10 cellular contexts compared by ENCODE assay signal in genomic region chr1:145849356-145850165, GRCh38. TPM values are rescaled to one million over a fixed set of nuclear protein-coding genes. Genes with fewer than 3 reads are reported as not detected.
A peak's percentile ranks its signal among the peaks of the same experiment; 100 is the strongest.
DNase-seq lines count a peak whose midpoint lies in the region; ATAC-seq and TF ChIP-seq lines count a peak whose summit lies in the region.
"Had no signal": no experiment of that assay in that cellular context is flagged by ENCODE, and none has a peak within 500 bp of the region (broad histone marks: within the 10 kb centered on the region; RNA-seq: fewer than 3 reads in every experiment).

No MANE protein-coding gene starts in this region.

- dilution Hi-C loops in mammary epithelial cell (cut with HindIII; ENCODE audit: low sequenced_read_pairs) = no loop called here

- no peaks in the 10 kb centered on the region for H3K9me3 Mint-ChIP-seq in nephron progenitor cell
- H3K9me3 Mint-ChIP-seq: activated CD4-positive, alpha-beta T cell treated with anti-CD3 and anti-CD28 coated beads, Interleukin-2, amount 10 ng/mL, durations not matched to agents 7 days and 5 days had no signal

- no peak for DNase-seq in DND-41
- peak; percentile 80 for DNase-seq in LHCN-M2 (ENCODE audit: low read depth)
- peak; percentile 59 for DNase-seq in mammary epithelial cell
- DNase-seq in nephron progenitor cell = peak; percentile 18
- no peak for DNase-seq in NCI-H82 (lab: John Stamatoyannopoulos, UW)
- no peak for DNase-seq in SJCRH30
- no peak for DNase-seq in stimulated activated CD4-positive, alpha-beta T cell treated with anti-CD3 and anti-CD28 coated beads, Interleukin-15, amount 100 ng/mL, for 24 hours
- DNase-seq in left lobe of liver (ENCODE audit: low spot score) = no peak
- DNase-seq: activated CD4-positive, alpha-beta T cell treated with anti-CD3 and anti-CD28 coated beads, Interleukin-2, amount 10 ng/mL, durations not matched to agents 7 days and 5 days had no signal

- intact Hi-C loops in mammary epithelial cell (cut with micrococcal nuclease) = loop anchor here (5.0 kb wide), 1 partner anchor 113 kb away; the partner anchor contains the start of genes ANKRD34A and POLR3GL

- H3K27me3 ChIP-seq in DND-41 (ENCODE audit: insufficient read depth, low read length, poor library complexity) (no peaks in the 10 kb centered on the region), mammary epithelial cell (ENCODE audit: insufficient read depth, low read length) (no peaks in the 10 kb centered on the region), SJCRH30 (no peaks in the 10 kb centered on the region)
- H3K27me3 ChIP-seq: esophagus muscularis mucosa had no signal

- H3K4me2 ChIP-seq in DND-41 (ENCODE audit: insufficient read depth, low read length) (no peak overlapping the region), mammary epithelial cell (ENCODE audit: insufficient read depth, low read depth, low read length) (peak overlapping the region; percentile 31)

- no peaks in the 10 kb centered on the region for H4K20me1 ChIP-seq in DND-41 (ENCODE audit: insufficient read depth, low read length)
- H4K20me1 ChIP-seq in mammary epithelial cell (ENCODE audit: insufficient read depth, low read length) = no peaks in the 10 kb centered on the region

- H3K9me3 ChIP-seq in DND-41 (ENCODE audit: insufficient read depth, low read length, severe bottlenecking) = no peaks in the 10 kb centered on the region
- no peaks in the 10 kb centered on the region for H3K9me3 ChIP-seq in mammary epithelial cell (replicated peaks; ENCODE audit: insufficient read depth, low read length)
- H3K9me3 ChIP-seq in SJCRH30 (replicated peaks) = no peaks in the 10 kb centered on the region
- H3K9me3 ChIP-seq: esophagus muscularis mucosa had no signal

- H3K4me1 ChIP-seq in DND-41 (ENCODE audit: insufficient read depth, low read length) (peaks cover 19% of the 10 kb centered on the region), mammary epithelial cell (ENCODE audit: insufficient read depth, low read length) (peaks cover 36% of the 10 kb centered on the region), SJCRH30 (peaks cover 4% of the 10 kb centered on the region; the same call in 1 of the 2 replicates)

- WGBS in mammary epithelial cell (ENCODE audit: low coverage, missing lambda C conversion rate) = 43% methylated on average over 10 of the region's 15 CpGs

- H3K79me2 ChIP-seq in DND-41 (ENCODE audit: insufficient read depth, low read length) (no peaks in the 10 kb centered on the region), mammary epithelial cell (ENCODE audit: insufficient read depth, low read length) (no peaks in the 10 kb centered on the region)

- peaks cover 7% of the 10 kb centered on the region for H3K4me1 Mint-ChIP-seq in nephron progenitor cell

- peaks cover 5% of the 10 kb centered on the region for H3K27me3 Mint-ChIP-seq in nephron progenitor cell (ENCODE audit: low read depth, poor library complexity)
- H3K27me3 Mint-ChIP-seq: activated CD4-positive, alpha-beta T cell treated with anti-CD3 and anti-CD28 coated beads, Interleukin-2, amount 10 ng/mL, durations not matched to agents 7 days and 5 days had no signal

- H3K4me3 ChIP-seq in DND-41 (ENCODE audit: low read depth in 1 of 2, low read length in 2 of 2) (no peak overlapping the region), mammary epithelial cell (replicated peaks in 1 of 3; ENCODE audit: insufficient read depth in 1 of 3, low read depth in 2 of 3, low read length in 3 of 3) (no peak overlapping the region), SJCRH30 (no peak overlapping the region)
- H3K4me3 ChIP-seq: esophagus muscularis mucosa had no signal

- peak overlapping the region; percentile 13 for H3K27ac Mint-ChIP-seq in nephron progenitor cell

- H3K36me3 Mint-ChIP-seq in nephron progenitor cell (ENCODE audit: low read depth) = peaks cover 46% of the 10 kb centered on the region

- no peak for ATAC-seq in DND-41 (ENCODE audit: insufficient read depth, low read depth)
- no peak for ATAC-seq in left lobe of liver

- CTCF ChIA-PET in mammary epithelial cell (lab: Charles Lee; ENCODE audit: low non-redundant PET) = interaction anchor here (0.6 kb wide), 2 partner anchors 9 to 157 kb away, joined by 3 read pairs; partner anchors contain the start of gene PIAS3

- in situ Hi-C loops in mammary epithelial cell (cut with MboI; ENCODE audit: low sequenced_read_pairs in 2 of 2) = loop anchor here in 1 of 2 donors (10.0 kb wide), 1 partner anchor 165 kb away; no protein-coding TSS in a partner anchor

- H3K36me3 ChIP-seq in DND-41 (ENCODE audit: insufficient read depth, low read length) (peaks cover 58% of the 10 kb centered on the region), mammary epithelial cell (ENCODE audit: insufficient read depth, low read length) (peaks cover 32% of the 10 kb centered on the region), SJCRH30 (peaks cover 35% of the 10 kb centered on the region)

- no TSS peak for BruUV-seq in mammary epithelial cell (replicated peaks; lab: Mats Ljungman, UMichigan)

- no peak overlapping the region for H3K9ac ChIP-seq in DND-41 (ENCODE audit: low read depth, low read length)
- no peak overlapping the region for H3K9ac ChIP-seq in mammary epithelial cell (ENCODE audit: insufficient read depth, low read length)

- H3K4me3 Mint-ChIP-seq in nephron progenitor cell = no peak overlapping the region
- H3K4me3 Mint-ChIP-seq: activated CD4-positive, alpha-beta T cell treated with anti-CD3 and anti-CD28 coated beads, Interleukin-2, amount 10 ng/mL, durations not matched to agents 7 days and 5 days had no signal

- H2AFZ ChIP-seq in DND-41 (ENCODE audit: low read depth, low read length) (no peak overlapping the region), mammary epithelial cell (ENCODE audit: low read depth, low read length) (peak overlapping the region; percentile 18)

- no peak overlapping the region for H3K27ac ChIP-seq in DND-41 (ENCODE audit: low read length)
- no peak overlapping the region for H3K27ac ChIP-seq in mammary epithelial cell (ENCODE audit: insufficient read depth, low read depth, low read length)
- no peak overlapping the region for H3K27ac ChIP-seq in SJCRH30

- TF ChIP-seq CTCF in DND-41 (IDR thresholded peaks at IDR 0.05; ENCODE audit: borderline replicate concordance, extremely low read depth, low read length, poor library complexity, severe bottlenecking) (peak; percentile 49), mammary epithelial cell (conservative IDR thresholded peaks at IDR 0.05 in 1 of 2, IDR thresholded peaks at IDR 0.05 in 1 of 2; ENCODE audit: extremely low read depth in 1 of 2, insufficient read depth in 1 of 2, low read depth in 1 of 2, low read length in 2 of 2) (peak in 1 of 2 donors; percentile 16), nephron progenitor cell (IDR thresholded peaks at IDR 0.05) (peak; percentile 18)

RNA-seq across cellular contexts. Expression of gene NUDT17, which starts 4.1 kb away (rescaled TPM):
- total RNA-seq in LHCN-M2 (2014; rRNA removed) (2.4 and 5.6 TPM in 2 replicates), mammary epithelial cell (1 to 10 TPM; 2.7 to 4.3 TPM), left lobe of liver (0.63 TPM)
- polyA plus RNA-seq in LHCN-M2 (2012) = 8.6 TPM
- polyA plus RNA-seq in mammary epithelial cell = 2.5 TPM
- not detected for polyA minus RNA-seq in mammary epithelial cell
- total RNA-seq in SJCRH30 (2014; rRNA removed; shearing (Covaris generic)) = 1.1 and 1.2 TPM in 2 replicates

RNA-seq across cellular contexts. Expression of gene PIAS3, which starts 9.3 kb away (rescaled TPM):
- total RNA-seq in LHCN-M2 (2014; rRNA removed) (44.1 and 49.4 TPM in 2 replicates), mammary epithelial cell (10 to 100 TPM; 21.7 to 58.8 TPM), left lobe of liver (6.2 TPM)
- 58.1 TPM for polyA plus RNA-seq in LHCN-M2 (2012)
- polyA plus RNA-seq in mammary epithelial cell = 40.5 TPM
- polyA minus RNA-seq in mammary epithelial cell = 89.4 TPM
- 18.8 and 19.7 TPM in 2 replicates for total RNA-seq in SJCRH30 (2014; rRNA removed; shearing (Covaris generic))

RNA-seq across cellular contexts. Expression of gene POLR3C, which starts 25.6 kb away (rescaled TPM):
- total RNA-seq in LHCN-M2 (2014; rRNA removed) (36.5 and 43.6 TPM in 2 replicates), mammary epithelial cell (10 to 100 TPM; 36.2 to 44.3 TPM), left lobe of liver (7.4 TPM)
- polyA plus RNA-seq in LHCN-M2 (2012) = 32.1 TPM
- polyA plus RNA-seq in mammary epithelial cell = 36.6 TPM
- 38.2 TPM for polyA minus RNA-seq in mammary epithelial cell
- 27.4 and 28.5 TPM in 2 replicates for total RNA-seq in SJCRH30 (2014; rRNA removed; shearing (Covaris generic))

RNA-seq across cellular contexts. Expression of gene RNF115, which starts 25.7 kb away (rescaled TPM):
- total RNA-seq in LHCN-M2 (2014; rRNA removed) (10.4 and 13.3 TPM in 2 replicates), mammary epithelial cell (10 to 100 TPM; 11.1 to 12.0 TPM), left lobe of liver (4.9 TPM)
- polyA plus RNA-seq in LHCN-M2 (2012) = 14.4 TPM
- 5.6 TPM for polyA plus RNA-seq in mammary epithelial cell
- polyA minus RNA-seq in mammary epithelial cell = 4.1 TPM
- total RNA-seq in SJCRH30 (2014; rRNA removed; shearing (Covaris generic)) = 9.0 and 10.0 TPM in 2 replicates

RNA-seq across cellular contexts. Expression of gene ANKRD35, which starts 36.1 kb away (rescaled TPM):
- total RNA-seq in LHCN-M2 (2014; rRNA removed) (1.5 and 2.3 TPM in 2 replicates), mammary epithelial cell (under 1 TPM; 0.33 to 0.66 TPM), left lobe of liver (2.4 TPM)
- polyA plus RNA-seq in LHCN-M2 (2012) = 1.1 TPM
- polyA plus RNA-seq in mammary epithelial cell = 0.67 TPM
- 4.8 TPM for polyA minus RNA-seq in mammary epithelial cell
- total RNA-seq in SJCRH30 (2014; rRNA removed; shearing (Covaris generic)) = not detected in 2 replicates

Comparison
In these comparisons a context has a peak if more than half of its experiments do, and no peak if none do; other contexts are left out.
1. DNase-seq: peak in LHCN-M2 (single experiment), mammary epithelial cell (single experiment) and nephron progenitor cell (single experiment); none in DND-41 (single experiment), NCI-H82 (single experiment), SJCRH30 (0 of 2), stimulated activated CD4-positive, alpha-beta T cell treated with anti-CD3 and anti-CD28 coated beads, Interleukin-15, amount 100 ng/mL, for 24 hours (single experiment) and left lobe of liver (single experiment).